Comparison of ENCODE assay signal across 9 cellular contexts in the genomic region with DNA sequence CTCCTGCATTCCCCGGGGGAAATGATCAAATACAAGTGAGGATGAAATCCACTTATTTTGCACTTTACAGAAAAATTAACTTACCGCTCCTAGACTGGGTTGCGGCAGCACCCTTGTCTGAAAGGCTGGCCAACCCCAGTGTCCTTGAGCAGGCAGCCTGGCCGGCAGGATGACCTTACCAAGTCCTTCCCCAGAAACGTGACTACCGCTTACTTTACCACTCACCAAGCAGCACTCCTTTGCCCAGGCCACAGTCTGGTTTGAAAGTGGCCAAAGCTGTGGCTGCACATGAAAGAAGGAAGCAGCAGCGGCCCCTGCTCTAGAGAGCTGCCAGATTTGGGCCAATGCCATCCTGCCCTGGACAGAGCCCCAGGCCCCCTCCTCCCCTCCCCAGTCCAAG. TPM values are rescaled to one million over a fixed set of nuclear protein-coding genes. Genes with fewer than 3 reads are reported as not detected.
DNase-seq lines count a peak whose midpoint lies in the region; ATAC-seq and TF ChIP-seq lines count a peak whose summit lies in the region.
"Had no signal": no experiment of that assay in that cellular context is flagged by ENCODE, and none has a peak within 500 bp of the region (broad histone marks: within the 10 kb centered on the region; RNA-seq: fewer than 3 reads in every experiment).

No MANE protein-coding gene starts in this region.

- peak overlapping the region; percentile 35; the same call in 1 of the 2 replicates for H2BK20ac ChIP-seq in IMR-90 (ENCODE audit: low read depth, low read length)

- peak overlapping the region; percentile 2 for H2AK9ac ChIP-seq in IMR-90 (replicated peaks; ENCODE audit: low read depth, low read length, poor library complexity)

- H3K27ac ChIP-seq in IMR-90 (ENCODE audit: insufficient read depth, low read length): peak overlapping the region; percentile 93
- H3K27ac ChIP-seq in left lung: peak overlapping the region; percentile 87 to 99

- no peaks in the 10 kb centered on the region for H3K9me3 Mint-ChIP-seq in activated naive CD8-positive, alpha-beta T cell treated with anti-CD3 and anti-CD28 coated beads, Interleukin-2, amount 50 U/mL, for 24 hours
- no peaks in the 10 kb centered on the region for H3K9me3 Mint-ChIP-seq in stimulated activated effector memory CD8-positive, alpha-beta T cell treated with anti-CD3 and anti-CD28 coated beads, Interleukin-12 subunit alpha, Interleukin-12 subunit beta, amount 100 ng/mL, for 72 hours

- peak overlapping the region; percentile 59 for H2BK120ac ChIP-seq in IMR-90 (ENCODE audit: low read depth, low read length)

- H3K4me3 ChIP-seq in IMR-90 (ENCODE audit: insufficient read depth, low read depth, low read length) (no peak overlapping the region), left lung (no peak overlapping the region)

- peaks cover 100% of the 10 kb centered on the region for H4K20me1 ChIP-seq in IMR-90 (ENCODE audit: insufficient read depth, low read length)

- TF ChIP-seq RAD21 in IMR-90 (IDR thresholded peaks at IDR 0.05; ENCODE audit: low read length): no peak

- no peak for TF ChIP-seq CTCF in IMR-90 (conservative IDR thresholded peaks at IDR 0.05; ENCODE audit: low read depth, low read length)
- no peak for TF ChIP-seq CTCF in left lung (IDR thresholded peaks at IDR 0.05)

- H3K9me1 ChIP-seq in IMR-90 (ENCODE audit: insufficient read depth, low read length): peaks cover 63% of the 10 kb centered on the region

- ATAC-seq in IMR-90 (ENCODE audit: low read depth) (no peak), left lung (peak; percentile 2), HG03045 (IDR thresholded peaks at IDR 0.05; ENCODE audit: unreplicated experiment) (no peak), GM21515 (IDR thresholded peaks at IDR 0.05; ENCODE audit: unreplicated experiment) (no peak), HG03354 (IDR thresholded peaks at IDR 0.05; ENCODE audit: poor library complexity, severe bottlenecking, unreplicated experiment) (no peak)
- no peak for ATAC-seq in activated naive CD8-positive, alpha-beta T cell treated with anti-CD3 and anti-CD28 coated beads, Interleukin-2, amount 50 U/mL, for 24 hours
- ATAC-seq in stimulated activated effector memory CD8-positive, alpha-beta T cell treated with anti-CD3 and anti-CD28 coated beads, Interleukin-12 subunit alpha, Interleukin-12 subunit beta, amount 100 ng/mL, for 72 hours: no peak
- ATAC-seq: left colon had no signal

- H3K4me3 Mint-ChIP-seq in activated naive CD8-positive, alpha-beta T cell treated with anti-CD3 and anti-CD28 coated beads, Interleukin-2, amount 50 U/mL, for 24 hours: peak overlapping the region; percentile 58
- peak overlapping the region; percentile 99 for H3K4me3 Mint-ChIP-seq in stimulated activated effector memory CD8-positive, alpha-beta T cell treated with anti-CD3 and anti-CD28 coated beads, Interleukin-12 subunit alpha, Interleukin-12 subunit beta, amount 100 ng/mL, for 72 hours

- H3K4ac ChIP-seq in IMR-90 (ENCODE audit: low read depth, low read length): peak overlapping the region; percentile 89

- WGBS in IMR-90 (ENCODE audit: extremely low coverage in 2 of 2, insufficient read length in 1 of 2), 2 experiments: 80% methylated on average over 1 of the region's 7 CpGs; no CpG with 5 or more reads in 1 of the 2 experiments

- BruUV-seq in IMR-90 (replicated peaks; lab: Mats Ljungman, UMichigan): no TSS peak

- dilution Hi-C loops in IMR-90 (cut with HindIII; ENCODE audit: low sequenced_read_pairs, unreplicated experiment): no loop called here

- POLR2A ChIA-PET in IMR-90 (lab: Charles Lee; ENCODE audit: unreplicated experiment): no interaction called here

- peaks cover 0 to 61% of the 10 kb centered on the region in 2 experiments; a peak in 2 of 4 replicates for H3K79me1 ChIP-seq in IMR-90 (ENCODE audit: low read depth in 1 of 2, low read length in 2 of 2)

- intact Hi-C loops in IMR-90 (cut with micrococcal nuclease) (loop anchor here (5.0 kb wide), 1 partner anchor 100 kb away; no protein-coding TSS in a partner anchor), left lung (cut with DNase I) (no loop called here)

- peak overlapping the region; percentile 21 for H2AFZ ChIP-seq in IMR-90 (replicated peaks; ENCODE audit: low read length, poor library complexity)

- peak overlapping the region; percentile 84 for H2BK5ac ChIP-seq in IMR-90 (ENCODE audit: low read depth, low read length, poor library complexity, severe bottlenecking)

- TF ChIP-seq POLR2A in IMR-90 (IDR thresholded peaks at IDR 0.05; ENCODE audit: low read depth, low read length): no peak

- H3K27ac Mint-ChIP-seq in activated naive CD8-positive, alpha-beta T cell treated with anti-CD3 and anti-CD28 coated beads, Interleukin-2, amount 50 U/mL, for 24 hours: peak overlapping the region; percentile 96
- H3K27ac Mint-ChIP-seq in stimulated activated effector memory CD8-positive, alpha-beta T cell treated with anti-CD3 and anti-CD28 coated beads, Interleukin-12 subunit alpha, Interleukin-12 subunit beta, amount 100 ng/mL, for 72 hours: peak overlapping the region; percentile 92

- no peak overlapping the region; the same call in 1 of the 2 replicates for H3K18ac ChIP-seq in IMR-90 (ENCODE audit: low read depth, low read length)

- H3K27me3 Mint-ChIP-seq in activated naive CD8-positive, alpha-beta T cell treated with anti-CD3 and anti-CD28 coated beads, Interleukin-2, amount 50 U/mL, for 24 hours: no peaks in the 10 kb centered on the region

- H3K27me3 ChIP-seq in IMR-90 (ENCODE audit: control insufficient read depth, insufficient read depth, low read length) (no peaks in the 10 kb centered on the region), left lung (no peaks in the 10 kb centered on the region)

- H4K91ac ChIP-seq in IMR-90 (ENCODE audit: insufficient read depth, low read depth, low read length): peak overlapping the region; percentile 76; the same call in 1 of the 2 replicates

- peak overlapping the region; percentile 80; the same call in 1 of the 2 replicates for H3K23ac ChIP-seq in IMR-90 (ENCODE audit: low read depth, low read length)

- H3K36me3 Mint-ChIP-seq in activated naive CD8-positive, alpha-beta T cell treated with anti-CD3 and anti-CD28 coated beads, Interleukin-2, amount 50 U/mL, for 24 hours (ENCODE audit: low read depth): peaks cover 50% of the 10 kb centered on the region
- H3K36me3 Mint-ChIP-seq in stimulated activated effector memory CD8-positive, alpha-beta T cell treated with anti-CD3 and anti-CD28 coated beads, Interleukin-12 subunit alpha, Interleukin-12 subunit beta, amount 100 ng/mL, for 72 hours: peaks cover 98% of the 10 kb centered on the region

- in situ Hi-C loops in IMR-90 (cut with MboI; ENCODE audit: low sequenced_read_pairs): no loop called here

- H3K56ac ChIP-seq in IMR-90 (ENCODE audit: extremely low read depth, insufficient read depth, low read length): no peak overlapping the region

- H3K36me3 ChIP-seq in IMR-90 (ENCODE audit: control insufficient read depth, insufficient read depth, low read length) (peaks cover 43% of the 10 kb centered on the region), left lung (peaks cover 0 to 11% of the 10 kb centered on the region in 2 donors)

- H4K5ac ChIP-seq in IMR-90 (ENCODE audit: low read depth, low read length): peak overlapping the region; percentile 15; the same call in 1 of the 2 replicates

- peak overlapping the region; percentile 17; the same call in 1 of the 2 replicates for H3K4me2 ChIP-seq in IMR-90 (ENCODE audit: low read depth, low read length)

- H2AK5ac ChIP-seq in IMR-90 (ENCODE audit: low read depth, low read length): peak overlapping the region; percentile 78

- H3K14ac ChIP-seq in IMR-90 (replicated peaks; ENCODE audit: low read depth, low read length): peak overlapping the region; percentile 86

- H3K9ac ChIP-seq in IMR-90 (ENCODE audit: low read depth, low read length): peak overlapping the region; percentile 53

- peak overlapping the region in 1 of 2 experiments; percentile 84; a peak in 2 of 4 replicates for H4K8ac ChIP-seq in IMR-90 (ENCODE audit: low read depth in 2 of 2, low read length in 2 of 2)

- peaks cover 99% of the 10 kb centered on the region for H3K4me1 Mint-ChIP-seq in activated naive CD8-positive, alpha-beta T cell treated with anti-CD3 and anti-CD28 coated beads, Interleukin-2, amount 50 U/mL, for 24 hours
- peaks cover 100% of the 10 kb centered on the region for H3K4me1 Mint-ChIP-seq in stimulated activated effector memory CD8-positive, alpha-beta T cell treated with anti-CD3 and anti-CD28 coated beads, Interleukin-12 subunit alpha, Interleukin-12 subunit beta, amount 100 ng/mL, for 72 hours

- no peak for DNase-seq in IMR-90
- DNase-seq in activated naive CD8-positive, alpha-beta T cell treated with anti-CD3 and anti-CD28 coated beads, Interleukin-2, amount 50 U/mL, for 24 hours: no peak
- DNase-seq in left lung: no peak
- no peak for DNase-seq in stimulated activated effector memory CD8-positive, alpha-beta T cell treated with anti-CD3 and anti-CD28 coated beads, Interleukin-12 subunit alpha, Interleukin-12 subunit beta, amount 100 ng/mL, for 72 hours (ENCODE audit: low spot score in 2 of 2)
- DNase-seq in SW480 (ENCODE audit: low spot score): no peak
- DNase-seq: left colon had no signal

- CTCF ChIA-PET in IMR-90 (lab: Yijun Ruan, JAX): no interaction called here

- H3K4me1 ChIP-seq in IMR-90 (ENCODE audit: control insufficient read depth, insufficient read depth, low read length) (peaks cover 73% of the 10 kb centered on the region), left lung (peaks cover 94 to 100% of the 10 kb centered on the region in 2 donors)

- no peak overlapping the region for H2BK15ac ChIP-seq in IMR-90 (ENCODE audit: low read depth, low read length)

- H3K9me3 ChIP-seq in IMR-90 (ENCODE audit: control insufficient read depth, insufficient read depth, low read length) (no peaks in the 10 kb centered on the region), left lung (no peaks in the 10 kb centered on the region)

TF ChIP-seq in IMR-90, 13 proteins besides CTCF, POLR2A, EP300 and RAD21:
- TF ChIP-seq, protein P1, sequence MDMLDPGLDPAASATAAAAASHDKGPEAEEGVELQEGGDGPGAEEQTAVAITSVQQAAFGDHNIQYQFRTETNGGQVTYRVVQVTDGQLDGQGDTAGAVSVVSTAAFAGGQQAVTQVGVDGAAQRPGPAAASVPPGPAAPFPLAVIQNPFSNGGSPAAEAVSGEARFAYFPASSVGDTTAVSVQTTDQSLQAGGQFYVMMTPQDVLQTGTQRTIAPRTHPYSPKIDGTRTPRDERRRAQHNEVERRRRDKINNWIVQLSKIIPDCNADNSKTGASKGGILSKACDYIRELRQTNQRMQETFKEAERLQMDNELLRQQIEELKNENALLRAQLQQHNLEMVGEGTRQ (IDR thresholded peaks at IDR 0.05; ENCODE audit: low read depth, low read length): no peak
- TF ChIP-seq BHLHE40 (IDR thresholded peaks at IDR 0.05; ENCODE audit: low read depth, low read length) (peak; percentile 59), NFE2L2 (IDR thresholded peaks at IDR 0.05; ENCODE audit: low read depth, low read length) (no peak)
TF ChIP-seq in IMR-90: peak in this region for 1.

RNA-seq across cellular contexts. Expression of a gene that starts 20.3 kb away (rescaled TPM):
- total RNA-seq in IMR-90 (2012; rRNA removed) (554 and 783 TPM in 2 replicates), left lung (100 to 1,000 TPM; 754 to 761 TPM)
- polyA plus RNA-seq in IMR-90 (2012; rRNA removed): 475 and 507 TPM in 2 replicates
- polyA plus RNA-seq in IMR-90 (2012; cell fraction: cytosol; rRNA removed): 197 and 382 TPM in 2 replicates
- 449 and 493 TPM in 2 replicates for polyA plus RNA-seq in IMR-90 (2012; cell fraction: nucleus; rRNA removed; ENCODE audit: low replicate concordance)
